In the genomic region with DNA sequence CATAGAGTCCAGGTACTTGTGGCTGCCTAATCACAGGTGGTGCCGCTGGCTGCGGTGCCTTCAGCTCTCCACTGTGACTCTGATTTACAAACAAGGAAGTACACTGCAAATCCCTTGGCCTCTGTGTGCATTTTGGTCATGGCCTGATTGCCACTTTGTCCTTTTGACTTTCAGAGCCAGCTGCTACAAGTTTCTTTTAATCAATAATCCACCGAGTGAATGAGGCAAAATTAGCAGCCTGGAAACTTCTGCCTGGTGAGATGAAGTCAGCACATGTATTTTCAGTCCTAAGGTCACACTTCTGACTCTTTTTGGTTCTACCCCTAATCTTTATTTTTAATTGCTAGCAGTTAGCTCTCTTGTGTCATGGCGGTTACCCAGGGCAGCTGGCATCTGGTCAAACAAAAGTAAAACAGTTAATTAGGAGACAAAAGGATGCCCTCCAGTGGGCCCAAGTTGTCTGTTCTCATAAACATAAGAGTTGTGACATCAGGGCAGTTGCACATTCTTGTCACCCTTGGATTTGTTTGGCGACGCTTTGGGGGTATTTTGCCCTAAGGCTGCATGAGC, we compare ENCODE assay signal across 8 cellular contexts.
DNase-seq lines count a peak whose midpoint lies in the region; ATAC-seq and TF ChIP-seq lines count a peak whose summit lies in the region.

No MANE protein-coding gene starts in this region.

- DNase-seq in HCEC 1CT (peak; percentile 2), NCI-H446 treated with DMSO at 0.1 percent for 48 hours (lab: John Stamatoyannopoulos, UW) (peak; percentile 17), fibroblast of villous mesenchyme (ENCODE audit: low read depth) (peak; percentile 42), SK-N-DZ (ENCODE audit: low spot score) (no peak), HuH-7.5 (ENCODE audit: low spot score) (no peak)
- no peak for DNase-seq in activated T-cell treated with anti-CD3 and anti-CD28 coated beads, Interleukin-2, amount 50 U/mL, for 72 hours

- TF ChIP-seq CTCF in GM12873 (IDR thresholded peaks at IDR 0.05; ENCODE audit: insufficient read depth, low read depth, low read length, missing control alignments) (peak; percentile 18), fibroblast of villous mesenchyme (IDR thresholded peaks at IDR 0.05; ENCODE audit: insufficient read depth, low read depth, low read length) (no peak)

- ATAC-seq in HG02973 (IDR thresholded peaks at IDR 0.05; ENCODE audit: unreplicated experiment): no peak
- ATAC-seq in activated T-cell treated with anti-CD3 and anti-CD28 coated beads, Interleukin-2, amount 50 U/mL, for 72 hours (replicated peaks in 1 of 2): no peak

- H3K4me1 Mint-ChIP-seq in activated T-cell treated with anti-CD3 and anti-CD28 coated beads, Interleukin-2, amount 50 U/mL, for 72 hours (ENCODE audit: low read depth): no peaks in the 10 kb centered on the region

- H3K4me3 ChIP-seq in fibroblast of villous mesenchyme (ENCODE audit: low read depth, low read length): no peak overlapping the region

- no peak overlapping the region for H3K27ac Mint-ChIP-seq in activated T-cell treated with anti-CD3 and anti-CD28 coated beads, Interleukin-2, amount 50 U/mL, for 72 hours

- no peaks in the 10 kb centered on the region for H3K9me3 Mint-ChIP-seq in activated T-cell treated with anti-CD3 and anti-CD28 coated beads, Interleukin-2, amount 50 U/mL, for 72 hours

- H3K27me3 Mint-ChIP-seq in activated T-cell treated with anti-CD3 and anti-CD28 coated beads, Interleukin-2, amount 50 U/mL, for 72 hours (ENCODE audit: low read depth): peaks cover 22% of the 10 kb centered on the region

- no peak overlapping the region for H3K4me3 Mint-ChIP-seq in activated T-cell treated with anti-CD3 and anti-CD28 coated beads, Interleukin-2, amount 50 U/mL, for 72 hours

- H3K36me3 Mint-ChIP-seq in activated T-cell treated with anti-CD3 and anti-CD28 coated beads, Interleukin-2, amount 50 U/mL, for 72 hours (ENCODE audit: insufficient read depth in 2 of 2): no peaks in the 10 kb centered on the region

Comparison
In these comparisons a context has a peak if more than half of its experiments do, and no peak if none do; other contexts are left out.
1. DNase-seq: peak in HCEC 1CT (single experiment), NCI-H446 treated with DMSO at 0.1 percent for 48 hours (single experiment) and fibroblast of villous mesenchyme (single experiment); none in SK-N-DZ (single experiment), activated T-cell treated with anti-CD3 and anti-CD28 coated beads, Interleukin-2, amount 50 U/mL, for 72 hours (0 of 2) and HuH-7.5 (single experiment).